In genomic region chr19:4065430-4066175, GRCh38 we compare ENCODE assay signal across 1 cellular context.
TF ChIP-seq lines count a peak whose summit lies in the region.

No MANE protein-coding gene starts in this region.

TF ChIP-seq in GM12878, 131 proteins besides CTCF, POLR2A, EP300 and RAD21 (continued from another document and continues in another):
- TF ChIP-seq PBX3 (IDR thresholded peaks at IDR 0.05; ENCODE audit: insufficient replicate concordance, low read depth, low read length) (peak; percentile 97), CUX1 (IDR thresholded peaks at IDR 0.05; ENCODE audit: insufficient replicate concordance, low read depth, low read length) (no peak), IRF5 (IDR thresholded peaks at IDR 0.05; ENCODE audit: borderline replicate concordance) (no peak), NFXL1 (IDR thresholded peaks at IDR 0.05; ENCODE audit: borderline replicate concordance) (no peak), FOS (IDR thresholded peaks at IDR 0.05; ENCODE audit: borderline replicate concordance, extremely low read depth, insufficient read length) (no peak), CHD4 (IDR thresholded peaks at IDR 0.05) (no peak), ESRRA (IDR thresholded peaks at IDR 0.05; ENCODE audit: low read length) (no peak), KLF5 (IDR thresholded peaks at IDR 0.05; ENCODE audit: partially characterized antibody) (no peak), ASH2L (IDR thresholded peaks at IDR 0.05; ENCODE audit: borderline replicate concordance, low read depth) (no peak), STAT3 (IDR thresholded peaks at IDR 0.05; ENCODE audit: low read depth, low read length) (no peak), WRNIP1 (IDR thresholded peaks at IDR 0.05; ENCODE audit: borderline replicate concordance, low read depth, low read length) (no peak), IRF3 (IDR thresholded peaks at IDR 0.05) (0 out of 2 replicates have a peak, but pooled peaks have one; percentile 54), PAX5 (IDR thresholded peaks at IDR 0.05; ENCODE audit: borderline replicate concordance, low read depth, low read length) (no peak), TARDBP (IDR thresholded peaks at IDR 0.05; ENCODE audit: borderline replicate concordance) (peak; percentile 73), NBN (IDR thresholded peaks at IDR 0.05) (no peak), SP1 (IDR thresholded peaks at IDR 0.05; ENCODE audit: low read depth, low read length) (peak; percentile 90), CREM (IDR thresholded peaks at IDR 0.05; ENCODE audit: low read depth) (peak; percentile 71), MYC (IDR thresholded peaks at IDR 0.05; ENCODE audit: insufficient read depth, insufficient read length, insufficient replicate concordance, low read length, severe bottlenecking) (no peak), TCF7 (IDR thresholded peaks at IDR 0.05; ENCODE audit: borderline replicate concordance) (no peak), CREB1 (IDR thresholded peaks at IDR 0.05; ENCODE audit: low read depth) (peak; percentile 50; the same call in 1 of the 2 replicates), RUNX3 (IDR thresholded peaks at IDR 0.05; ENCODE audit: low read length) (peak; percentile 36; the same call in 1 of the 2 replicates), PRDM15 (CRISPR knock-in tag; IDR thresholded peaks at IDR 0.05) (no peak), BHLHE40 (IDR thresholded peaks at IDR 0.05; ENCODE audit: borderline replicate concordance in 1 of 2, low read depth in 2 of 2, low read length in 1 of 2) (peak in 1 of 2 experiments; percentile 11; a peak in 3 of 4 replicates), E4F1 (IDR thresholded peaks at IDR 0.05; ENCODE audit: borderline replicate concordance, partially characterized antibody) (no peak), HCFC1 (IDR thresholded peaks at IDR 0.05; ENCODE audit: low read length) (peak; percentile 92), TCF12 (IDR thresholded peaks at IDR 0.05; ENCODE audit: low read depth, low read length) (no peak), MLLT1 (IDR thresholded peaks at IDR 0.05) (no peak), ETV6 (conservative IDR thresholded peaks at IDR 0.05 in 1 of 2, IDR thresholded peaks at IDR 0.05 in 1 of 2; ENCODE audit: borderline replicate concordance in 1 of 2, low read depth in 1 of 2) (no peak), HDAC2 (IDR thresholded peaks at IDR 0.05) (no peak), HSF1 (IDR thresholded peaks at IDR 0.05; ENCODE audit: low read depth, low read length) (no peak), RFX5 (IDR thresholded peaks at IDR 0.05; ENCODE audit: low read depth, low read length) (no peak), NR2C2 (IDR thresholded peaks at IDR 0.05; ENCODE audit: borderline replicate concordance, control insufficient read depth, insufficient read length, low read depth) (no peak), CHD2 (IDR thresholded peaks at IDR 0.05; ENCODE audit: borderline replicate concordance, low read depth, low read length) (peak; percentile 48), SREBF1 (IDR thresholded peaks at IDR 0.05; ENCODE audit: low read length) (peak; percentile 39; the same call in 1 of the 2 replicates), TCF3 (IDR thresholded peaks at IDR 0.05; ENCODE audit: borderline replicate concordance, insufficient read depth, low read depth, low read length) (0 out of 2 replicates have a peak, but pooled peaks have one; percentile 44), MEF2B (IDR thresholded peaks at IDR 0.05; ENCODE audit: partially characterized antibody, poor library complexity, severe bottlenecking) (no peak), EED (IDR thresholded peaks at IDR 0.05; ENCODE audit: low read depth) (no peak), STAT1 (conservative IDR thresholded peaks at IDR 0.05) (no peak), YY1 (IDR thresholded peaks at IDR 0.05; ENCODE audit: low read depth, low read length) (peak; percentile 20; the same call in 1 of the 2 replicates), JUND (IDR thresholded peaks at IDR 0.05; ENCODE audit: low read depth, low read length) (no peak), GATAD2B (conservative IDR thresholded peaks at IDR 0.05; ENCODE audit: low read depth) (no peak)
